Comparison of ENCODE assay signal across 16 cellular contexts in the genomic region with DNA sequence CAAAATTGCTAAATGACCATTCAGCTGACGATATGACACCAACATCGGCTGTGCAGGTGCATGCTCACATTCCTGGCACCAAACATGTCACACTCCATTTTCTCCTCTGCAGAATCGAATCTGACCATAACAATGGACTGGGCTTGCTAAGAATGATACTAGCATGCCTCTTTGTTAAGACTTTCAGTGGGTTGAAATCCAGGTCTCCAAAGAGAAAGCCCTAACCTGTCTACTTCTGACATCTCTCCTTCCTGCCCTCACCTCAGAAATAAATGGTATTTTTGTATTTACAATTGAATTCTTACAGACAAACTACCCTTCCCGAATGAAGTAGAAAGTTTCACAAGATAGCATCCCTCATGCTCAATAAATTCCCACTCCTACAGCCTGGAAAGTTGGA.
"Had no signal": no experiment of that assay in that cellular context is flagged by ENCODE, and none has a peak within 500 bp of the region (broad histone marks: within the 10 kb centered on the region; RNA-seq: fewer than 3 reads in every experiment).

No MANE protein-coding gene starts in this region.

- H3K4me3 ChIP-seq: hepatocyte, pancreas, tibial nerve had no signal

- H3K27ac Mint-ChIP-seq: activated CD4-positive, alpha-beta memory T cell treated with anti-CD3 and anti-CD28 coated beads for 36 hours; activated naive CD4-positive, alpha-beta T cell treated with anti-CD3 and anti-CD28 coated beads for 36 hours; activated T-helper 17 cell treated with anti-CD3 and anti-CD28 coated beads, Interleukin-2, amount 50 U/mL, for 72 hours; brain; dendritic cell treated with granulocyte-macrophage colony-stimulating factor and Interleukin-4, amounts not matched to agents 40 ng/mL and 50 ng/mL, for 4 days had no signal

- H3K27ac ChIP-seq: hepatocyte, pancreas, tibial nerve had no signal

- H3K36me3 ChIP-seq: pancreas, tibial nerve had no signal

- H3K4me3 Mint-ChIP-seq: activated CD4-positive, alpha-beta memory T cell treated with anti-CD3 and anti-CD28 coated beads for 36 hours; activated naive CD4-positive, alpha-beta T cell treated with anti-CD3 and anti-CD28 coated beads for 36 hours; activated T-helper 17 cell treated with anti-CD3 and anti-CD28 coated beads, Interleukin-2, amount 50 U/mL, for 72 hours; brain; dendritic cell treated with granulocyte-macrophage colony-stimulating factor and Interleukin-4, amounts not matched to agents 40 ng/mL and 50 ng/mL, for 4 days had no signal

- ATAC-seq: left ventricle myocardium superior, pancreas had no signal

- H3K4me1 Mint-ChIP-seq: activated T-helper 17 cell treated with anti-CD3 and anti-CD28 coated beads, Interleukin-2, amount 50 U/mL, for 72 hours had no signal

- H3K36me3 Mint-ChIP-seq: activated CD4-positive, alpha-beta memory T cell treated with anti-CD3 and anti-CD28 coated beads for 36 hours; brain had no signal

- H3K9me3 Mint-ChIP-seq: activated CD4-positive, alpha-beta memory T cell treated with anti-CD3 and anti-CD28 coated beads for 36 hours; activated T-helper 17 cell treated with anti-CD3 and anti-CD28 coated beads, Interleukin-2, amount 50 U/mL, for 72 hours; brain; dendritic cell treated with granulocyte-macrophage colony-stimulating factor and Interleukin-4, amounts not matched to agents 40 ng/mL and 50 ng/mL, for 4 days had no signal

- H3K27me3 Mint-ChIP-seq: brain had no signal

- H3K27me3 ChIP-seq: hepatocyte, pancreas, tibial nerve had no signal

- DNase-seq: activated CD4-positive, alpha-beta memory T cell treated with anti-CD3 and anti-CD28 coated beads for 36 hours; activated CD4-positive, alpha-beta T cell treated with anti-CD3 and anti-CD28 coated beads for 1 hour; activated naive CD4-positive, alpha-beta T cell treated with anti-CD3 and anti-CD28 coated beads for 36 hours; amygdala; erythroblast; left ventricle myocardium superior; pancreas; retina; stimulated activated CD4-positive, alpha-beta T cell treated with anti-CD3 and anti-CD28 coated beads, Interleukin-15, amount 100 ng/mL, for 24 hours; stimulated activated CD4-positive, alpha-beta T cell treated with anti-CD3 and anti-CD28 coated beads, Interleukin-4, amount 100 ng/mL, for 24 hours; T-helper 9 cell had no signal

- H3K9me3 ChIP-seq: pancreas, tibial nerve had no signal

- H3K4me1 ChIP-seq: tibial nerve had no signal
